ENCODE assay signal across 18 cellular contexts in the genomic region with DNA sequence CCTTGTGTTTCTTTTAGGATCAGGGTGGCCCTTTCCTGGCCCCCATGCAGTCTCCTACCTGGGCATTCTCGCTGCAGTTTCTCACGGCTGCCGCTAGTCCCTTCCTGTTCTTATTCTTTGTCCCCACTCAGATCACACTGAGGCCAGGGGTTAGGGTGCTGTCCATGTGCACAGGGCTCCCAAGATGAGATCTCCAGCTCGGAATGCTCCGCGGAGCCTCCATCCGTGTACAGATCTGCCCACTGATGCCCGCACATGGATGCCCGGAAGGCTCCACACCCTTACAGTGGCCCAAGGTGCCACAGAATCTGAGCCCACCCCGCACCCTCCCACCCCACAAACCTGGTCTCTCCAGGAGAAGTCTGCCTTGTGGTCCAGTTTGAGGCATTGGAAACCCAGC.
"Had no signal": no experiment of that assay in that cellular context is flagged by ENCODE, and none has a peak within 500 bp of the region (broad histone marks: within the 10 kb centered on the region; RNA-seq: fewer than 3 reads in every experiment).

No MANE protein-coding gene starts in this region.

- H3K27me3 Mint-ChIP-seq: stimulated activated naive CD8-positive, alpha-beta T cell treated with anti-CD3 and anti-CD28 coated beads, Interleukin-15, Interleukin-2, amounts not matched to agents 100 ng/mL and 50 ng/mL, for 24 hours had no signal

- H3K36me3 Mint-ChIP-seq: natural killer cell; stimulated activated naive B cell treated with anti-CD40 and anti-IgM and Interleukin-4, amounts not matched to agents 10 μg/mL and 1 μg/mL and 100 μg/mL, for 72 hours had no signal

- H3K9me3 Mint-ChIP-seq: effector memory CD8-positive, alpha-beta T cell; natural killer cell; stimulated activated naive B cell treated with anti-CD40 and anti-IgM and Interleukin-4, amounts not matched to agents 10 μg/mL and 1 μg/mL and 100 μg/mL, for 72 hours; stimulated activated naive CD8-positive, alpha-beta T cell treated with anti-CD3 and anti-CD28 coated beads, Interleukin-15, Interleukin-2, amounts not matched to agents 100 ng/mL and 50 ng/mL, for 24 hours had no signal

- H3K4me3 Mint-ChIP-seq: effector memory CD8-positive, alpha-beta T cell; natural killer cell; stimulated activated naive B cell treated with anti-CD40 and anti-IgM and Interleukin-4, amounts not matched to agents 10 μg/mL and 1 μg/mL and 100 μg/mL, for 72 hours; stimulated activated naive CD8-positive, alpha-beta T cell treated with anti-CD3 and anti-CD28 coated beads, Interleukin-15, Interleukin-2, amounts not matched to agents 100 ng/mL and 50 ng/mL, for 24 hours had no signal

- DNase-seq: cortex of kidney; effector memory CD8-positive, alpha-beta T cell; foreskin fibroblast; gastrocnemius medialis; mesendoderm; natural killer cell; psoas muscle; retina; spleen; stimulated activated CD4-positive, alpha-beta T cell treated with anti-CD3 and anti-CD28 coated beads, Interleukin-4, amount 100 ng/mL, for 4 hours; stimulated activated naive B cell treated with anti-CD40 and anti-IgM and Interleukin-4, amounts not matched to agents 10 μg/mL and 1 μg/mL and 100 μg/mL, for 72 hours; transverse colon; upper lobe of right lung; uterus had no signal

- H3K27me3 ChIP-seq: neutrophil, spleen, transverse colon, upper lobe of right lung, uterus had no signal

- H3K4me1 ChIP-seq: gastrocnemius medialis, parathyroid adenoma, psoas muscle, spleen, transverse colon, upper lobe of right lung, uterus had no signal

- H3K4me3 ChIP-seq: gastrocnemius medialis, psoas muscle, skin epidermis, spleen, transverse colon, upper lobe of right lung, uterus had no signal

- H3K9me3 ChIP-seq: gastrocnemius medialis, neutrophil, psoas muscle, spleen, transverse colon, upper lobe of right lung, uterus had no signal

- H3K27ac Mint-ChIP-seq: effector memory CD8-positive, alpha-beta T cell; natural killer cell; stimulated activated naive B cell treated with anti-CD40 and anti-IgM and Interleukin-4, amounts not matched to agents 10 μg/mL and 1 μg/mL and 100 μg/mL, for 72 hours; stimulated activated naive CD8-positive, alpha-beta T cell treated with anti-CD3 and anti-CD28 coated beads, Interleukin-15, Interleukin-2, amounts not matched to agents 100 ng/mL and 50 ng/mL, for 24 hours had no signal

- H3K27ac ChIP-seq: gastrocnemius medialis, neutrophil, parathyroid adenoma, psoas muscle, skin epidermis, spleen, transverse colon, upper lobe of right lung, uterus had no signal

- H3K9ac ChIP-seq: parathyroid adenoma had no signal

- H3K36me3 ChIP-seq: gastrocnemius medialis, neutrophil, spleen, transverse colon, upper lobe of right lung, uterus had no signal

- H3K4me1 Mint-ChIP-seq: natural killer cell; stimulated activated naive B cell treated with anti-CD40 and anti-IgM and Interleukin-4, amounts not matched to agents 10 μg/mL and 1 μg/mL and 100 μg/mL, for 72 hours had no signal

- ATAC-seq: effector memory CD8-positive, alpha-beta T cell; gastrocnemius medialis; natural killer cell; psoas muscle; stimulated activated naive B cell treated with anti-CD40 and anti-IgM and Interleukin-4, amounts not matched to agents 10 μg/mL and 1 μg/mL and 100 μg/mL, for 72 hours; upper lobe of right lung had no signal
